In genomic region chr7:78232806-78233205, GRCh38 we compare ENCODE assay signal across 27 cellular contexts.
DNase-seq lines count a peak whose midpoint lies in the region; TF ChIP-seq lines count a peak whose summit lies in the region.
"Had no signal": no experiment of that assay in that cellular context is flagged by ENCODE, and none has a peak within 500 bp of the region (broad histone marks: within the 10 kb centered on the region; RNA-seq: fewer than 3 reads in every experiment).

No MANE protein-coding gene starts in this region.

- no peaks in the 10 kb centered on the region for H3K4me1 ChIP-seq in ovary (ENCODE audit: insufficient read depth)
- H3K4me1 ChIP-seq in mammary epithelial cell (ENCODE audit: insufficient read depth, low read length) = no peaks in the 10 kb centered on the region
- H3K4me1 ChIP-seq: colonic mucosa had no signal

- no peak for TF ChIP-seq CTCF in BJ (IDR thresholded peaks at IDR 0.05; ENCODE audit: insufficient read depth, low read depth, low read length)
- TF ChIP-seq CTCF in HFF-Myc (IDR thresholded peaks at IDR 0.05; ENCODE audit: low read depth, low read length, missing control alignments) = no peak
- no peak for TF ChIP-seq CTCF in ovary (IDR thresholded peaks at IDR 0.05)
- TF ChIP-seq CTCF in mammary epithelial cell (conservative IDR thresholded peaks at IDR 0.05 in 1 of 2, IDR thresholded peaks at IDR 0.05 in 1 of 2; ENCODE audit: extremely low read depth in 1 of 2, insufficient read depth in 1 of 2, low read depth in 1 of 2, low read length in 2 of 2) = no peak

- TF ChIP-seq POLR2A in ovary (IDR thresholded peaks at IDR 0.05) = no peak

- H3K9ac ChIP-seq in mammary epithelial cell (ENCODE audit: insufficient read depth, low read length) = no peak overlapping the region
- H3K9ac ChIP-seq: KMS-11 had no signal

- dilution Hi-C loops in mammary epithelial cell (cut with HindIII; ENCODE audit: low sequenced_read_pairs) = no loop called here

- no peak overlapping the region for H3K4me2 ChIP-seq in mammary epithelial cell (ENCODE audit: insufficient read depth, low read depth, low read length)
- H3K4me2 ChIP-seq: KMS-11 had no signal

- intact Hi-C loops in ovary (cut with DNase I) = no loop called here
- intact Hi-C loops in mammary epithelial cell (cut with micrococcal nuclease) = no loop called here

- H3K27me3 ChIP-seq in BJ (ENCODE audit: control insufficient read depth, insufficient read depth, low read length) (no peaks in the 10 kb centered on the region), ovary (no peaks in the 10 kb centered on the region), mammary epithelial cell (ENCODE audit: insufficient read depth, low read length) (no peaks in the 10 kb centered on the region)
- H3K27me3 ChIP-seq: cardiac muscle cell, colonic mucosa had no signal

- H3K4me3 ChIP-seq in BJ (ENCODE audit: low read depth, low read length) (no peak overlapping the region), HFF-Myc (replicated peaks; ENCODE audit: low read depth, low read length) (no peak overlapping the region), ovary (no peak overlapping the region), mammary epithelial cell (replicated peaks in 1 of 3; ENCODE audit: insufficient read depth in 1 of 3, low read depth in 2 of 3, low read length in 3 of 3) (no peak overlapping the region)
- H3K4me3 ChIP-seq: cardiac muscle cell, colonic mucosa had no signal

- H3K9me3 ChIP-seq in ovary (no peaks in the 10 kb centered on the region), mammary epithelial cell (replicated peaks; ENCODE audit: insufficient read depth, low read length) (no peaks in the 10 kb centered on the region)
- H3K9me3 ChIP-seq: colonic mucosa had no signal

- POLR2A ChIA-PET in BJ (lab: Charles Lee) = interaction anchor here (0.5 to 0.6 kb wide), 2 partner anchors 12 to 68 kb away, joined by 3 read pairs; no protein-coding TSS in a partner anchor

- no TSS peak for BruUV-seq in mammary epithelial cell (replicated peaks; lab: Mats Ljungman, UMichigan)

- in situ Hi-C loops in mammary epithelial cell (cut with MboI; ENCODE audit: low sequenced_read_pairs in 2 of 2) = no loop called here

- H3K27ac ChIP-seq in ovary = no peak overlapping the region
- no peak overlapping the region for H3K27ac ChIP-seq in mammary epithelial cell (ENCODE audit: insufficient read depth, low read depth, low read length)
- H3K27ac ChIP-seq: C4-2B, cardiac muscle cell, colonic mucosa, epithelial cell of prostate, HL-60, KMS-11 had no signal

- 83 to 97% (median 84%) methylated on average over 1 of the region's 1 CpG for WGBS in ovary, 3 donors
- WGBS in mammary epithelial cell (ENCODE audit: low coverage, missing lambda C conversion rate) = 71% methylated on average over 1 of the region's 1 CpG

- DNase-seq in BJ (ENCODE audit: low read depth) (peak; percentile 21), HFF-Myc (ENCODE audit: extremely low read depth, low read depth) (peak; percentile 9), amniotic stem cell (lab: John Stamatoyannopoulos, UW) (peak; percentile 20), myocyte (ENCODE audit: low read depth) (peak; percentile 21), ovary (no peak), mammary epithelial cell (no peak), T-helper 2 cell (no peak), HuH-7 (ENCODE audit: low spot score) (no peak)
- DNase-seq: activated CD4-positive, alpha-beta T cell treated with anti-CD3 and anti-CD28 coated beads for 4 hours; aorta; colonic mucosa; DMS79; effector CD8-positive, alpha-beta T cell; glutamatergic neuron; NCI-H1417 treated with DMSO at 0.1 percent for 48 hours; NCI-H2081; NCI-H345; occipital lobe; SHP77; stimulated activated CD4-positive, alpha-beta T cell treated with anti-CD3 and anti-CD28 coated beads, Interleukin-15, amount 100 ng/mL, for 24 hours; stimulated activated CD4-positive, alpha-beta T cell treated with anti-CD3 and anti-CD28 coated beads, Interleukin-4, amount 100 ng/mL, for 4 hours; T-helper 9 cell had no signal

- H3K36me3 ChIP-seq in BJ (ENCODE audit: control insufficient read depth, insufficient read depth, low read length) (no peaks in the 10 kb centered on the region), ovary (no peaks in the 10 kb centered on the region), mammary epithelial cell (ENCODE audit: insufficient read depth, low read length) (no peaks in the 10 kb centered on the region)
- H3K36me3 ChIP-seq: cardiac muscle cell, colonic mucosa had no signal

- no peaks in the 10 kb centered on the region for H4K20me1 ChIP-seq in mammary epithelial cell (ENCODE audit: insufficient read depth, low read length)

- CTCF ChIA-PET in BJ (lab: Yijun Ruan, JAX) = interaction anchor here (0.9 kb wide), 1 partner anchor 99 kb away, joined by 3 read pairs; no protein-coding TSS in a partner anchor
- CTCF ChIA-PET in mammary epithelial cell (lab: Charles Lee; ENCODE audit: low non-redundant PET) = no interaction called here

- no peak overlapping the region for H2AFZ ChIP-seq in mammary epithelial cell (ENCODE audit: low read depth, low read length)

- H3K79me2 ChIP-seq in mammary epithelial cell (ENCODE audit: insufficient read depth, low read length) = no peaks in the 10 kb centered on the region

- TF ChIP-seq EP300 in ovary (IDR thresholded peaks at IDR 0.05) = no peak

Comparison
In these comparisons a context has a peak if more than half of its experiments do, and no peak if none do; other contexts are left out.
1. DNase-seq: peak in BJ (single experiment), HFF-Myc (single experiment), amniotic stem cell (single experiment) and myocyte (single experiment); none in ovary (0 of 5), mammary epithelial cell (single experiment), T-helper 2 cell (0 of 5) and HuH-7 (single experiment).